3 cellular contexts compared by ENCODE assay signal in the genomic region with DNA sequence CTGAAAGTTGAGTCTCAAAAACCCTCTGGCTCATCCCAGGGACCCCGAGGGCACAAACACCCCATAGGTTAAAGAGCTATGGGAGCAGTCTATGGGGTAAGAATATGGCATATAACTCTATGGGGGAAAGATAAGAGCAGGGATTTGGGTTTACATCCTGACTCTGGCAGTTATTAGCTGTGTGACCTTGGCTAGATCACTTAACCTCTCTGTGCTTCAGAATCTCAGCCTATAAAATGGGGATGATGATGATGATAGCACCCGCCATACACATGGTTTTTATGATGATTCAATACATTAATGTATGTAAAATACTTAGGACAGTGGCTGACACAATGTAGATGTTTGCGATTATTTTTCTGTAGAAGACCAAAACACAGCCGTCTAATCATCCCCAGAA.
TF ChIP-seq lines count a peak whose summit lies in the region.

No MANE protein-coding gene starts in this region.

TF ChIP-seq in HepG2, 621 proteins besides CTCF, POLR2A, EP300 and RAD21:
- TF ChIP-seq ZNF768 (CRISPR knock-in tag; IDR thresholded peaks at IDR 0.05), result peak; percentile 71; the same call in 1 of the 2 replicates
- TF ChIP-seq, protein P1, sequence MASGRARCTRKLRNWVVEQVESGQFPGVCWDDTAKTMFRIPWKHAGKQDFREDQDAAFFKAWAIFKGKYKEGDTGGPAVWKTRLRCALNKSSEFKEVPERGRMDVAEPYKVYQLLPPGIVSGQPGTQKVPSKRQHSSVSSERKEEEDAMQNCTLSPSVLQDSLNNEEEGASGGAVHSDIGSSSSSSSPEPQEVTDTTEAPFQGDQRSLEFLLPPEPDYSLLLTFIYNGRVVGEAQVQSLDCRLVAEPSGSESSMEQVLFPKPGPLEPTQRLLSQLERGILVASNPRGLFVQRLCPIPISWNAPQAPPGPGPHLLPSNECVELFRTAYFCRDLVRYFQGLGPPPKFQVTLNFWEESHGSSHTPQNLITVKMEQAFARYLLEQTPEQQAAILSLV (CRISPR knock-in tag; IDR thresholded peaks at IDR 0.05; ENCODE audit: borderline replicate concordance), result no peak

TF ChIP-seq in H1, 55 proteins besides CTCF, POLR2A, EP300 and RAD21:
- TF ChIP-seq KDM1A (IDR thresholded peaks at IDR 0.05; ENCODE audit: borderline replicate concordance, low read length) (peak; percentile 61; the same call in 1 of the 2 replicates), ZNF274 (IDR thresholded peaks at IDR 0.05; ENCODE audit: borderline replicate concordance, extremely low read depth, low read length) (no peak), HDAC2 (IDR thresholded peaks at IDR 0.05; ENCODE audit: borderline replicate concordance in 1 of 2, low read depth in 2 of 2, low read length in 2 of 2) (no peak), HDAC6 (IDR thresholded peaks at IDR 0.05; ENCODE audit: low read depth, low read length) (no peak)
- TF ChIP-seq, protein P2, sequence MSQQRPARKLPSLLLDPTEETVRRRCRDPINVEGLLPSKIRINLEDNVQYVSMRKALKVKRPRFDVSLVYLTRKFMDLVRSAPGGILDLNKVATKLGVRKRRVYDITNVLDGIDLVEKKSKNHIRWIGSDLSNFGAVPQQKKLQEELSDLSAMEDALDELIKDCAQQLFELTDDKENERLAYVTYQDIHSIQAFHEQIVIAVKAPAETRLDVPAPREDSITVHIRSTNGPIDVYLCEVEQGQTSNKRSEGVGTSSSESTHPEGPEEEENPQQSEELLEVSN (IDR thresholded peaks at IDR 0.05), result no peak
TF ChIP-seq in H1: peak in this region for 1.

TF ChIP-seq in neural cell, 6 proteins besides CTCF, POLR2A, EP300 and RAD21:
- TF ChIP-seq MXI1 (conservative IDR thresholded peaks at IDR 0.05; ENCODE audit: poor library complexity, severe bottlenecking) (no peak), TAF1 (IDR thresholded peaks at IDR 0.05; ENCODE audit: low read depth) (no peak)
